27 cellular contexts compared by ENCODE assay signal in genomic region chr3:193774916-193775285, GRCh38.
A peak's percentile ranks its signal among the peaks of the same experiment; 100 is the strongest.
DNase-seq lines count a peak whose midpoint lies in the region; ATAC-seq and TF ChIP-seq lines count a peak whose summit lies in the region.
"Had no signal": no experiment of that assay in that cellular context is flagged by ENCODE, and none has a peak within 500 bp of the region (broad histone marks: within the 10 kb centered on the region; RNA-seq: fewer than 3 reads in every experiment).

No MANE protein-coding gene starts in this region.

- TF ChIP-seq CTCF in WTC11 (IDR thresholded peaks at IDR 0.05): no peak
- TF ChIP-seq CTCF in esophagus muscularis mucosa (IDR thresholded peaks at IDR 0.05): no peak
- TF ChIP-seq CTCF in nephron progenitor cell (IDR thresholded peaks at IDR 0.05): no peak
- TF ChIP-seq CTCF in type B pancreatic cell (conservative IDR thresholded peaks at IDR 0.05): no peak
- no peak for TF ChIP-seq CTCF in spleen (IDR thresholded peaks at IDR 0.05 in 8 of 11, conservative IDR thresholded peaks at IDR 0.05 in 3 of 11)

- H3K27ac ChIP-seq in esophagus muscularis mucosa (replicated peaks in 1 of 4): no peak overlapping the region
- no peak overlapping the region for H3K27ac ChIP-seq in spleen
- H3K27ac ChIP-seq: C4-2B, HL-60, SK-N-MC had no signal

- ATAC-seq in WTC11 (no peak), HG03280 (IDR thresholded peaks at IDR 0.05; ENCODE audit: unreplicated experiment) (no peak)
- ATAC-seq: CD8-positive, alpha-beta T cell; HCT116 had no signal

- H3K27ac Mint-ChIP-seq in WTC11: peak overlapping the region; percentile 2; the same call in 1 of the 2 replicates
- peak overlapping the region; percentile 50 for H3K27ac Mint-ChIP-seq in nephron progenitor cell
- H3K27ac Mint-ChIP-seq in type B pancreatic cell: no peak overlapping the region
- H3K27ac Mint-ChIP-seq: B cell; CD8-positive, alpha-beta T cell had no signal

- DNase-seq in WTC11 (ENCODE audit: low spot score): no peak
- peak; percentile 64 for DNase-seq in esophagus muscularis mucosa (ENCODE audit: extremely low spot score)
- no peak for DNase-seq in nephron progenitor cell
- peak; percentile 18 for DNase-seq in type B pancreatic cell (ENCODE audit: extremely low spot score, unreplicated experiment)
- DNase-seq in spleen: no peak
- DNase-seq in COLO829 (ENCODE audit: low spot score): no peak
- DNase-seq: CD8-positive, alpha-beta T cell; DMS 273 treated with DMSO at 0.1 percent for 48 hours; DMS79; EL; GF-D8; Karpas-422; NCI-H1092; NCI-H1436; NCI-H187; NCI-H2081 treated with DMSO at 0.1 percent for 48 hours; NCI-H2171; NCI-H226; NCI-H510A; NCI-H69; SIG-M5 had no signal

- no peaks in the 10 kb centered on the region for H3K4me1 ChIP-seq in esophagus muscularis mucosa
- H3K4me1 ChIP-seq in spleen: peaks cover 0 to 23% (median 15%) of the 10 kb centered on the region in 6 donors

- WGBS in esophagus muscularis mucosa: 92% methylated on average over 6 of the region's 6 CpGs
- WGBS in spleen, 5 donors: 87 to 92% (median 89%) methylated on average over 6 of the region's 6 CpGs

- intact Hi-C loops in esophagus muscularis mucosa (cut with DNase I): no loop called here
- intact Hi-C loops in spleen (cut with DNase I; ENCODE audit: low total_unique reads): loop anchor here (5.0 kb wide), 1 partner anchor 542 kb away; no protein-coding TSS in a partner anchor

- POLR2A ChIA-PET in WTC11 (lab: Charles Lee): interaction anchor here (0.6 to 1.1 kb wide), 3 partner anchors 11 to 361 kb away, joined by 3 to 5 read pairs (median 4); partner anchors contain the start of gene HES1

- H3K36me3 ChIP-seq in esophagus muscularis mucosa (no peaks in the 10 kb centered on the region), spleen (no peaks in the 10 kb centered on the region)

- H3K4me1 Mint-ChIP-seq in WTC11 (peaks cover 58% of the 10 kb centered on the region), nephron progenitor cell (peaks cover 93% of the 10 kb centered on the region), type B pancreatic cell (ENCODE audit: unreplicated experiment) (peaks cover 64% of the 10 kb centered on the region)

- H3K36me3 Mint-ChIP-seq in WTC11 (peaks cover 6% of the 10 kb centered on the region), nephron progenitor cell (ENCODE audit: low read depth) (no peaks in the 10 kb centered on the region), type B pancreatic cell (no peaks in the 10 kb centered on the region)
- H3K36me3 Mint-ChIP-seq: CD8-positive, alpha-beta T cell had no signal

- CTCF ChIA-PET in WTC11 (lab: Charles Lee): interaction anchor here (0.6 to 2.1 kb wide), 4 partner anchors 38 to 541 kb away, joined by 3 to 15 read pairs (median 4); no protein-coding TSS in a partner anchor

- TF ChIP-seq EP300 in esophagus muscularis mucosa (IDR thresholded peaks at IDR 0.05): no peak

- peaks cover 44% of the 10 kb centered on the region for H3K27me3 Mint-ChIP-seq in WTC11 (ENCODE audit: low read depth)
- peaks cover 12% of the 10 kb centered on the region for H3K27me3 Mint-ChIP-seq in nephron progenitor cell (ENCODE audit: low read depth, poor library complexity)
- H3K27me3 Mint-ChIP-seq in type B pancreatic cell: peaks cover 9% of the 10 kb centered on the region

- H3K27me3 ChIP-seq in esophagus muscularis mucosa: peaks cover 0 to 30% (median 0%) of the 10 kb centered on the region in 4 donors
- H3K27me3 ChIP-seq in spleen (replicated peaks in 1 of 7): peaks cover 0 to 40% (median 0%) of the 10 kb centered on the region in 7 donors

- H3K9me3 Mint-ChIP-seq in WTC11: peaks cover 10% of the 10 kb centered on the region
- H3K9me3 Mint-ChIP-seq in nephron progenitor cell: peaks cover 19% of the 10 kb centered on the region
- H3K9me3 Mint-ChIP-seq in type B pancreatic cell: peaks cover 3% of the 10 kb centered on the region
- H3K9me3 Mint-ChIP-seq: CD8-positive, alpha-beta T cell had no signal

- H3K4me3 ChIP-seq in esophagus muscularis mucosa: no peak overlapping the region
- H3K4me3 ChIP-seq in spleen: no peak overlapping the region
- H3K4me3 ChIP-seq: SK-N-MC had no signal

- H3K9me3 ChIP-seq in esophagus muscularis mucosa: no peaks in the 10 kb centered on the region
- no peaks in the 10 kb centered on the region for H3K9me3 ChIP-seq in spleen

- no peak for TF ChIP-seq POLR2A in esophagus muscularis mucosa (IDR thresholded peaks at IDR 0.05; ENCODE audit: low read depth)
- TF ChIP-seq POLR2A in spleen (IDR thresholded peaks at IDR 0.05): no peak

- H3K4me3 Mint-ChIP-seq in WTC11: no peak overlapping the region
- H3K4me3 Mint-ChIP-seq in nephron progenitor cell: peak overlapping the region; percentile 40
- no peak overlapping the region for H3K4me3 Mint-ChIP-seq in type B pancreatic cell
- H3K4me3 Mint-ChIP-seq: B cell; CD8-positive, alpha-beta T cell had no signal

TF ChIP-seq in WTC11, 78 proteins besides CTCF, POLR2A, EP300 and RAD21 (continues in another document):
- TF ChIP-seq HMGA2 (CRISPR knock-in tag; IDR thresholded peaks at IDR 0.05): no peak
- no peak for TF ChIP-seq ZNF416 (CRISPR knock-in tag; IDR thresholded peaks at IDR 0.05)
- TF ChIP-seq ZNF423 (CRISPR knock-in tag; IDR thresholded peaks at IDR 0.05): no peak
- no peak for TF ChIP-seq ZNF281 (CRISPR knock-in tag; IDR thresholded peaks at IDR 0.05)
- TF ChIP-seq AR (CRISPR knock-in tag; IDR thresholded peaks at IDR 0.05): no peak
- no peak for TF ChIP-seq EMX1 (CRISPR knock-in tag; IDR thresholded peaks at IDR 0.05)
- TF ChIP-seq ZBTB21 (CRISPR knock-in tag; IDR thresholded peaks at IDR 0.05; ENCODE audit: borderline replicate concordance): no peak
- no peak for TF ChIP-seq ZMAT4 (CRISPR knock-in tag; IDR thresholded peaks at IDR 0.05)
- TF ChIP-seq ZNF317 (CRISPR knock-in tag; IDR thresholded peaks at IDR 0.05; ENCODE audit: borderline replicate concordance, low read depth): no peak
- TF ChIP-seq SMAD3 (CRISPR knock-in tag; IDR thresholded peaks at IDR 0.05; ENCODE audit: borderline replicate concordance): no peak
- TF ChIP-seq ZBTB43 (CRISPR knock-in tag; IDR thresholded peaks at IDR 0.05): no peak
- no peak for TF ChIP-seq JUN (CRISPR knock-in tag; IDR thresholded peaks at IDR 0.05)
- no peak for TF ChIP-seq FOXP1 (CRISPR knock-in tag; IDR thresholded peaks at IDR 0.05; ENCODE audit: borderline replicate concordance)
- TF ChIP-seq OVOL2 (CRISPR knock-in tag; IDR thresholded peaks at IDR 0.05; ENCODE audit: borderline replicate concordance): no peak

Comparison
In these comparisons a context has a peak if more than half of its experiments do, and no peak if none do; other contexts are left out.
1. DNase-seq: peak in esophagus muscularis mucosa (single experiment) and type B pancreatic cell (single experiment); none in WTC11 (single experiment), nephron progenitor cell (single experiment), spleen (single experiment) and COLO829 (single experiment).